15 cellular contexts compared by ENCODE assay signal in the genomic region with DNA sequence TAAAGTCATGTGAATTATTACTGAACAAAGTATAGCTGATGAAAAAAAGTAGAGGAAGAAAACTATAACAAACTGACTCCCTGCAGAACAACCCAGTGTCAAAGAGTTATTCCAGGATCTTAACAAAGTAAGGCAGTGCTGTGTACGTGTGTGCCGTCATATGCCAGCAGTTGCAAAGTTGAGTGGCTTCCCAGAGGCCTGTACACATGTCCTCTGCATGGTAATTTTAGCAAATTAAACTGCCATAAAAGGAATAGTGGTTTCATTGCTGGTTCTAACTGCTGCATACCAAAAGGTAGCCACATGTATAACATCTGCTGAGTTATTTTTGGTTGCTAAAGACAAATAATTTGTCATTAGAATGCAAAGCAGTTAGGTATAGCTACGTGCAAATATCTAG. TPM values are rescaled to one million over a fixed set of nuclear protein-coding genes. Genes with fewer than 3 reads are reported as not detected.
DNase-seq lines count a peak whose midpoint lies in the region; ATAC-seq and TF ChIP-seq lines count a peak whose summit lies in the region.
"Had no signal": no experiment of that assay in that cellular context is flagged by ENCODE, and none has a peak within 500 bp of the region (broad histone marks: within the 10 kb centered on the region; RNA-seq: fewer than 3 reads in every experiment).

No MANE protein-coding gene starts in this region.

- in situ Hi-C loops in gastrocnemius medialis (cut with MboI; ENCODE audit: low sequenced_read_pairs in 4 of 4) = no loop called here

- H3K27me3 Mint-ChIP-seq in activated CD4-positive, alpha-beta memory T cell treated with anti-CD3 and anti-CD28 coated beads for 36 hours = no peaks in the 10 kb centered on the region
- no peaks in the 10 kb centered on the region for H3K27me3 Mint-ChIP-seq in activated CD4-positive, alpha-beta memory T cell treated with anti-CD3 and anti-CD28 coated beads, Interleukin-2, amount 10 ng/mL, durations not matched to agents 7 days and 5 days
- no peaks in the 10 kb centered on the region for H3K27me3 Mint-ChIP-seq in activated CD8-positive, alpha-beta T cell treated with anti-CD3 and anti-CD28 coated beads, Interleukin-2, amount 10 ng/mL, durations not matched to agents 7 days and 5 days (ENCODE audit: low read depth)
- peaks cover 19% of the 10 kb centered on the region for H3K27me3 Mint-ChIP-seq in Calu3 (ENCODE audit: unreplicated experiment)

- peaks cover 34 to 35% of the 10 kb centered on the region in 2 donors for H3K4me1 ChIP-seq in gastrocnemius medialis
- H3K4me1 ChIP-seq: esophagus squamous epithelium, parathyroid adenoma had no signal

- peak overlapping the region; percentile 66 for H3K27ac Mint-ChIP-seq in activated CD4-positive, alpha-beta memory T cell treated with anti-CD3 and anti-CD28 coated beads for 36 hours
- H3K27ac Mint-ChIP-seq in activated CD4-positive, alpha-beta memory T cell treated with anti-CD3 and anti-CD28 coated beads, Interleukin-2, amount 10 ng/mL, durations not matched to agents 7 days and 5 days = no peak overlapping the region
- H3K27ac Mint-ChIP-seq in activated CD8-positive, alpha-beta T cell treated with anti-CD3 and anti-CD28 coated beads, Interleukin-2, amount 10 ng/mL, durations not matched to agents 7 days and 5 days = peak overlapping the region; percentile 35
- no peak overlapping the region for H3K27ac Mint-ChIP-seq in Calu3 (ENCODE audit: unreplicated experiment)

- peak overlapping the region; percentile 26 to 63 (median 40) for H3K27ac ChIP-seq in gastrocnemius medialis
- H3K27ac ChIP-seq: esophagus squamous epithelium, parathyroid adenoma had no signal

- no peaks in the 10 kb centered on the region for H3K9me3 ChIP-seq in gastrocnemius medialis
- H3K9me3 ChIP-seq: esophagus squamous epithelium had no signal

- intact Hi-C loops in activated CD4-positive, alpha-beta memory T cell treated with anti-CD3 and anti-CD28 coated beads for 36 hours (cut with micrococcal nuclease) = no loop called here
- intact Hi-C loops in gastrocnemius medialis (cut with DNase I; ENCODE audit: low total_unique reads) = no loop called here
- intact Hi-C loops in Calu3 (cut with micrococcal nuclease; ENCODE audit: unreplicated experiment) = no loop called here

- no peak overlapping the region for H3K4me3 ChIP-seq in gastrocnemius medialis
- H3K4me3 ChIP-seq: esophagus squamous epithelium had no signal

- peaks cover 88% of the 10 kb centered on the region for H3K4me1 Mint-ChIP-seq in activated CD4-positive, alpha-beta memory T cell treated with anti-CD3 and anti-CD28 coated beads for 36 hours (ENCODE audit: low read depth)
- H3K4me1 Mint-ChIP-seq in activated CD4-positive, alpha-beta memory T cell treated with anti-CD3 and anti-CD28 coated beads, Interleukin-2, amount 10 ng/mL, durations not matched to agents 7 days and 5 days = peaks cover 62% of the 10 kb centered on the region
- H3K4me1 Mint-ChIP-seq in activated CD8-positive, alpha-beta T cell treated with anti-CD3 and anti-CD28 coated beads, Interleukin-2, amount 10 ng/mL, durations not matched to agents 7 days and 5 days (ENCODE audit: low read depth) = peaks cover 71% of the 10 kb centered on the region
- H3K4me1 Mint-ChIP-seq in Calu3 (ENCODE audit: low read depth, unreplicated experiment) = no peaks in the 10 kb centered on the region

- CTCF ChIA-PET in activated CD4-positive, alpha-beta memory T cell treated with anti-CD3 and anti-CD28 coated beads for 36 hours (lab: Charles Lee) = interaction anchor here (0.6 to 2.1 kb wide), 5 partner anchors 9 to 245 kb away, joined by 3 to 6 read pairs (median 3); a partner anchor contains a TSS
- CTCF ChIA-PET in activated CD4-positive, alpha-beta memory T cell treated with anti-CD3 and anti-CD28 coated beads, Interleukin-2, amount 10 ng/mL, durations not matched to agents 7 days and 5 days (lab: Charles Lee) = interaction anchor here (0.9 kb wide), 2 partner anchors 8 to 101 kb away, joined by 3 read pairs; no protein-coding TSS in a partner anchor
- CTCF ChIA-PET in activated CD8-positive, alpha-beta T cell treated with anti-CD3 and anti-CD28 coated beads, Interleukin-2, amount 10 ng/mL, durations not matched to agents 7 days and 5 days (lab: Charles Lee) = interaction anchor here (1.1 to 1.3 kb wide), 2 partner anchors 31 to 101 kb away, joined by 3 to 4 read pairs; no protein-coding TSS in a partner anchor
- CTCF ChIA-PET in Calu3 (lab: Charles Lee) = no interaction called here

- no peak for TF ChIP-seq POLR2A in gastrocnemius medialis (IDR thresholded peaks at IDR 0.05)

- H3K36me3 ChIP-seq in gastrocnemius medialis = no peaks in the 10 kb centered on the region
- H3K36me3 ChIP-seq: esophagus squamous epithelium had no signal

- TF ChIP-seq CTCF in gastrocnemius medialis (IDR thresholded peaks at IDR 0.05 in 4 of 5, conservative IDR thresholded peaks at IDR 0.05 in 1 of 5) (no peak), Calu3 (IDR thresholded peaks at IDR 0.05; ENCODE audit: unreplicated experiment) (no peak)

- no peaks in the 10 kb centered on the region for H3K27me3 ChIP-seq in gastrocnemius medialis
- H3K27me3 ChIP-seq: esophagus squamous epithelium had no signal

- no peaks in the 10 kb centered on the region for H3K9me3 Mint-ChIP-seq in activated CD4-positive, alpha-beta memory T cell treated with anti-CD3 and anti-CD28 coated beads for 36 hours
- H3K9me3 Mint-ChIP-seq in activated CD4-positive, alpha-beta memory T cell treated with anti-CD3 and anti-CD28 coated beads, Interleukin-2, amount 10 ng/mL, durations not matched to agents 7 days and 5 days = no peaks in the 10 kb centered on the region
- H3K9me3 Mint-ChIP-seq in activated CD8-positive, alpha-beta T cell treated with anti-CD3 and anti-CD28 coated beads, Interleukin-2, amount 10 ng/mL, durations not matched to agents 7 days and 5 days (ENCODE audit: insufficient read depth) = no peaks in the 10 kb centered on the region
- H3K9me3 Mint-ChIP-seq in Calu3 (ENCODE audit: low read depth, unreplicated experiment) = no peaks in the 10 kb centered on the region
- H3K9me3 Mint-ChIP-seq: H9 had no signal

- peak; percentile 55 for ATAC-seq in HG02759 (IDR thresholded peaks at IDR 0.05; ENCODE audit: unreplicated experiment)
- peak; percentile 42 for ATAC-seq in activated CD8-positive, alpha-beta T cell treated with anti-CD3 and anti-CD28 coated beads, Interleukin-2, amount 10 ng/mL, durations not matched to agents 7 days and 5 days
- ATAC-seq in gastrocnemius medialis = peak; percentile 79 to 87
- no peak for ATAC-seq in GM18858 (IDR thresholded peaks at IDR 0.05; ENCODE audit: unreplicated experiment)

- H3K36me3 Mint-ChIP-seq in activated CD4-positive, alpha-beta memory T cell treated with anti-CD3 and anti-CD28 coated beads for 36 hours = peaks cover 7% of the 10 kb centered on the region
- peaks cover 65% of the 10 kb centered on the region for H3K36me3 Mint-ChIP-seq in activated CD4-positive, alpha-beta memory T cell treated with anti-CD3 and anti-CD28 coated beads, Interleukin-2, amount 10 ng/mL, durations not matched to agents 7 days and 5 days (ENCODE audit: low read depth)
- peaks cover 68% of the 10 kb centered on the region for H3K36me3 Mint-ChIP-seq in activated CD8-positive, alpha-beta T cell treated with anti-CD3 and anti-CD28 coated beads, Interleukin-2, amount 10 ng/mL, durations not matched to agents 7 days and 5 days (ENCODE audit: low read depth)
- no peaks in the 10 kb centered on the region for H3K36me3 Mint-ChIP-seq in Calu3 (ENCODE audit: insufficient read depth, unreplicated experiment)

- no peak overlapping the region for H3K4me3 Mint-ChIP-seq in activated CD4-positive, alpha-beta memory T cell treated with anti-CD3 and anti-CD28 coated beads for 36 hours
- H3K4me3 Mint-ChIP-seq in activated CD4-positive, alpha-beta memory T cell treated with anti-CD3 and anti-CD28 coated beads, Interleukin-2, amount 10 ng/mL, durations not matched to agents 7 days and 5 days = no peak overlapping the region
- peak overlapping the region; percentile 1 for H3K4me3 Mint-ChIP-seq in activated CD8-positive, alpha-beta T cell treated with anti-CD3 and anti-CD28 coated beads, Interleukin-2, amount 10 ng/mL, durations not matched to agents 7 days and 5 days
- no peak overlapping the region for H3K4me3 Mint-ChIP-seq in Calu3 (ENCODE audit: low read depth, unreplicated experiment)
- H3K4me3 Mint-ChIP-seq: H9 had no signal

- no TSS peak for BruUV-seq in Calu3 (replicated peaks; lab: Mats Ljungman, UMichigan)

- POLR2A ChIA-PET in activated CD4-positive, alpha-beta memory T cell treated with anti-CD3 and anti-CD28 coated beads for 36 hours (lab: Charles Lee) = interaction anchor here (0.6 to 1.4 kb wide), 2 partner anchors 18 to 135 kb away, joined by 3 to 6 read pairs; no protein-coding TSS in a partner anchor
- POLR2A ChIA-PET in activated CD4-positive, alpha-beta memory T cell treated with anti-CD3 and anti-CD28 coated beads, Interleukin-2, amount 10 ng/mL, durations not matched to agents 7 days and 5 days (lab: Charles Lee) = interaction anchor here (1.2 to 1.6 kb wide), 3 partner anchors 9 to 37 kb away, joined by 3 to 4 read pairs (median 3); no protein-coding TSS in a partner anchor
- POLR2A ChIA-PET in activated CD8-positive, alpha-beta T cell treated with anti-CD3 and anti-CD28 coated beads, Interleukin-2, amount 10 ng/mL, durations not matched to agents 7 days and 5 days (lab: Charles Lee) = interaction anchor here (0.9 kb wide), 1 partner anchor 19 kb away, joined by 3 read pairs; no protein-coding TSS in a partner anchor

- no peak for DNase-seq in activated CD4-positive, alpha-beta memory T cell treated with anti-CD3 and anti-CD28 coated beads for 36 hours
- no peak for DNase-seq in activated CD4-positive, alpha-beta memory T cell treated with anti-CD3 and anti-CD28 coated beads, Interleukin-2, amount 10 ng/mL, durations not matched to agents 7 days and 5 days
- DNase-seq in activated CD8-positive, alpha-beta T cell treated with anti-CD3 and anti-CD28 coated beads, Interleukin-2, amount 10 ng/mL, durations not matched to agents 7 days and 5 days = no peak
- DNase-seq in gastrocnemius medialis = peak in 1 of 2 donors; percentile 61
- DNase-seq in DMS53 treated with DMSO at 0.1 percent for 48 hours (lab: John Stamatoyannopoulos, UW; ENCODE audit: unreplicated experiment) = no peak
- no peak for DNase-seq in Calu3
- DNase-seq: anterior cingulate cortex, esophagus squamous epithelium, H9, mesendoderm, NCI-H345, T-helper 9 cell had no signal

RNA-seq across cellular contexts. Expression of a gene that starts 44.8 kb away (rescaled TPM):
- 10 to 100 TPM; 64.5 to 68.7 TPM for total RNA-seq in activated CD4-positive, alpha-beta memory T cell treated with anti-CD3 and anti-CD28 coated beads for 36 hours
- total RNA-seq in activated CD4-positive, alpha-beta memory T cell treated with anti-CD3 and anti-CD28 coated beads, Interleukin-2, amount 10 ng/mL, durations not matched to agents 7 days and 5 days = 100 to 1,000 TPM; 234 to 240 TPM
- total RNA-seq in activated CD8-positive, alpha-beta T cell treated with anti-CD3 and anti-CD28 coated beads, Interleukin-2, amount 10 ng/mL, durations not matched to agents 7 days and 5 days = 100 to 1,000 TPM; 154 to 156 TPM
- total RNA-seq in gastrocnemius medialis = 10 to 100 TPM in 3 of 4 donors, 1 to 10 TPM in 1; 5.2 to 34.0 (median 21.2) TPM
- 0.47 and 4.7 TPM in 2 replicates for total RNA-seq in Calu3 (2022)

Comparison
In these comparisons a context has a peak if more than half of its experiments do, and no peak if none do; other contexts are left out.
1. H3K27ac Mint-ChIP-seq: peak in activated CD4-positive, alpha-beta memory T cell treated with anti-CD3 and anti-CD28 coated beads for 36 hours (single experiment) and activated CD8-positive, alpha-beta T cell treated with anti-CD3 and anti-CD28 coated beads, Interleukin-2, amount 10 ng/mL, durations not matched to agents 7 days and 5 days (single experiment); none in activated CD4-positive, alpha-beta memory T cell treated with anti-CD3 and anti-CD28 coated beads, Interleukin-2, amount 10 ng/mL, durations not matched to agents 7 days and 5 days (single experiment) and Calu3 (single experiment).